ENCODE assay signal across 8 cellular contexts in the genomic region with DNA sequence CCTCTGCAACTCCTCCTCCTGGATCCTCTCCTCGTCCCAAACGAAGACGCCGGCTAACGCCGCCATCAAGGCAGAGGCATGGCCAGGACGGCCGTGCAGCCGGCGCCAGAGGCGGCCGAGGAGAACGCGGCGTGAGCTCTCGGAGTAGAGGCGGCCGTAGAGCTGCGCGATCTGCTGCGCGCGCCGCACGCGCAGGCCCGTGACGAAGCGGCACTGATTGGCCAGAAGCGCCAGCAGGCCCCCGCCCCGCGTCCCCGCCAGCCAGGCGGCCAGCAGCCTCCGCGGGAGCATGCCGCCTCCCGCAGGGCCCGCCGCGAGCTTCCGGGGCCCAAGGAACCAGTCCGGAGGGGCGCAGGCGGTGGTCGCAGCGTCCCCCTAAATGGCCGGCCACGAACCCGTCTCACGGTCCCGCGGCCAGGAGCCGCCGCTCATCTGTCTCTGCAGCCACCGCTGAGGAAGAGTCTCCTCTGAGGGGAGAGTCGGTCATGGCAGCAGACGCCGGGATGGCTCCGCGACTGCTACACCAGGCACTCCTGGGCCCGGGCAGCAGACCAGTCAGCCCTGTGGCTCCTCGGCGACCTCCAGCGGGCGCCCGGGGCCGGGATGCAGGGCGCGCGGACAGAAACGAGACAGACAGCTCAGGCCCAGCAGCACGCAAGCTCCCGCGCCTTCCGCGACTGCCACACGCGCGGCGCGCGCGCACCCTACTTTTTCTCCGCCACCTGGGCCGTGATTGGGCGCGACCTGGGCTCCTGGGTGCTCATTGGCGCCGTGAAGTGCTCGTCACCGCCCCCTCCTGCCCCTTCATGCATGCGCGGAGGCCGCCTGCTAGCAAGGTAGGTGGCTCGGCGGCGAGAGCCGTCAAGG. TPM values are rescaled to one million over a fixed set of nuclear protein-coding genes. Genes with fewer than 3 reads are reported as not detected.
DNase-seq lines count a peak whose midpoint lies in the region; ATAC-seq and TF ChIP-seq lines count a peak whose summit lies in the region.

A gene with protein sequence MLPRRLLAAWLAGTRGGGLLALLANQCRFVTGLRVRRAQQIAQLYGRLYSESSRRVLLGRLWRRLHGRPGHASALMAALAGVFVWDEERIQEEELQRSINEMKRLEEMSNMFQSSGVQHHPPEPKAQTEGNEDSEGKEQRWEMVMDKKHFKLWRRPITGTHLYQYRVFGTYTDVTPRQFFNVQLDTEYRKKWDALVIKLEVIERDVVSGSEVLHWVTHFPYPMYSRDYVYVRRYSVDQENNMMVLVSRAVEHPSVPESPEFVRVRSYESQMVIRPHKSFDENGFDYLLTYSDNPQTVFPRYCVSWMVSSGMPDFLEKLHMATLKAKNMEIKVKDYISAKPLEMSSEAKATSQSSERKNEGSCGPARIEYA (minus strand): TSS at position 684 of the 867 bp plus-strand sequence. CDS start 393 bp downstream, at position 291.

- H3K9me2 ChIP-seq in Loucy (replicated peaks; ENCODE audit: low read depth, low read length): no peaks in the 10 kb centered on the region

- no peaks in the 10 kb centered on the region for H3K27me3 ChIP-seq in Loucy (ENCODE audit: insufficient read depth, low read length, poor library complexity, severe bottlenecking)

- H3K27me3 Mint-ChIP-seq in natural killer cell treated with Interleukin-12 subunit alpha and Interleukin-12 subunit beta and Interleukin-15 and Interleukin-18, amount 100 ng/mL, for 72 hours: no peaks in the 10 kb centered on the region

- TF ChIP-seq POLR2A in Raji (IDR thresholded peaks at IDR 0.05; ENCODE audit: insufficient read depth, low read depth, low read length): peak; percentile 92

- H3K79me2 ChIP-seq in Loucy (ENCODE audit: insufficient read depth, low read length): peaks cover 75% of the 10 kb centered on the region

- DNase-seq in ELF-1 (ENCODE audit: low read depth, low spot score) (peak; percentile 99), H4 (ENCODE audit: low spot score) (peak; percentile 97), fibroblast of peridontal ligament (ENCODE audit: extremely low read depth) (peak; percentile 95)
- peak; percentile 96 for DNase-seq in activated T-helper 9 cell treated with anti-CD3 and anti-CD28 coated beads, Interleukin-2, amount 50 U/mL, for 16 hours (ENCODE audit: low read depth)
- peak; percentile 99 for DNase-seq in natural killer cell treated with Interleukin-12 subunit alpha and Interleukin-12 subunit beta and Interleukin-15 and Interleukin-18, amount 100 ng/mL, for 72 hours (ENCODE audit: low spot score)
- DNase-seq in stimulated activated naive CD8-positive, alpha-beta T cell treated with anti-CD3 and anti-CD28 coated beads, Interleukin-15, Interleukin-2, amounts not matched to agents 100 U/mL and 50 U/mL, for 24 hours: peak; percentile 99

- H3K4me2 ChIP-seq in Loucy (ENCODE audit: low read depth, low read length, poor library complexity, severe bottlenecking): peak within 1 kb of the TSS; percentile 100

- no peak for TF ChIP-seq CTCF in Loucy (conservative IDR thresholded peaks at IDR 0.05; ENCODE audit: low read length)

- H3F3A ChIP-seq in Loucy (ENCODE audit: low read depth): no peaks in the 10 kb centered on the region

- peaks cover 41 to 47% of the 10 kb centered on the region in 2 donors for H3K4me1 Mint-ChIP-seq in natural killer cell treated with Interleukin-12 subunit alpha and Interleukin-12 subunit beta and Interleukin-15 and Interleukin-18, amount 100 ng/mL, for 72 hours (ENCODE audit: low read depth in 2 of 2)

- H3K36me3 ChIP-seq in Loucy (ENCODE audit: insufficient read depth, low read length): no peaks in the 10 kb centered on the region

- no peaks in the 10 kb centered on the region for H3K9me3 ChIP-seq in Loucy (ENCODE audit: insufficient read depth, low read depth, low read length)

- peak; percentile 96 for ATAC-seq in natural killer cell treated with Interleukin-12 subunit alpha and Interleukin-12 subunit beta and Interleukin-15 and Interleukin-18, amount 100 ng/mL, for 72 hours
- peak; percentile 95 for ATAC-seq in stimulated activated naive CD8-positive, alpha-beta T cell treated with anti-CD3 and anti-CD28 coated beads, Interleukin-15, Interleukin-2, amounts not matched to agents 100 U/mL and 50 U/mL, for 24 hours

- H3K4me3 ChIP-seq in Loucy (ENCODE audit: low read length, poor library complexity, severe bottlenecking): peak within 1 kb of the TSS; percentile 95

- peaks cover 48% of the 10 kb centered on the region for H3K4me1 ChIP-seq in Loucy (ENCODE audit: insufficient read depth, low read length, poor library complexity, severe bottlenecking)

- peak within 1 kb of the TSS; percentile 89 to 92 for H3K27ac Mint-ChIP-seq in natural killer cell treated with Interleukin-12 subunit alpha and Interleukin-12 subunit beta and Interleukin-15 and Interleukin-18, amount 100 ng/mL, for 72 hours

- peak within 1 kb of the TSS; percentile 94 for H3K9ac ChIP-seq in Loucy (ENCODE audit: low read depth, low read length, poor library complexity, severe bottlenecking)

- H2AFZ ChIP-seq in Loucy (ENCODE audit: low read length): peak within 1 kb of the TSS; percentile 88

- peak within 1 kb of the TSS; percentile 98 for H3K4me3 Mint-ChIP-seq in natural killer cell treated with Interleukin-12 subunit alpha and Interleukin-12 subunit beta and Interleukin-15 and Interleukin-18, amount 100 ng/mL, for 72 hours

- H3K36me3 Mint-ChIP-seq in natural killer cell treated with Interleukin-12 subunit alpha and Interleukin-12 subunit beta and Interleukin-15 and Interleukin-18, amount 100 ng/mL, for 72 hours: peaks cover 9% of the 10 kb centered on the region

- peaks cover 46% of the 10 kb centered on the region for H4K20me1 ChIP-seq in Loucy (ENCODE audit: insufficient read depth, low read length, poor library complexity, severe bottlenecking)

- H3K9me3 Mint-ChIP-seq in natural killer cell treated with Interleukin-12 subunit alpha and Interleukin-12 subunit beta and Interleukin-15 and Interleukin-18, amount 100 ng/mL, for 72 hours: no peaks in the 10 kb centered on the region

RNA-seq across cellular contexts. Expression of the gene that starts here (rescaled TPM):
- 169 and 170 TPM in 2 replicates for total RNA-seq in H4 (2014; rRNA removed; shearing (Covaris generic))
- 100 to 1,000 TPM; 153 to 206 TPM for total RNA-seq in natural killer cell treated with Interleukin-12 subunit alpha and Interleukin-12 subunit beta and Interleukin-15 and Interleukin-18, amount 100 ng/mL, for 72 hours

Comparison
In these comparisons a context has a peak if more than half of its experiments do, and no peak if none do; other contexts are left out.
1. Peak in every context shown above with its lines: DNase-seq, ATAC-seq and H3K4me3 ChIP-seq.